In genomic region chr5:177425196-177425800, GRCh38 we compare ENCODE assay signal across 7 cellular contexts. TPM values are rescaled to one million over a fixed set of nuclear protein-coding genes. Genes with fewer than 3 reads are reported as not detected.
DNase-seq lines count a peak whose midpoint lies in the region; FAIRE-seq and TF ChIP-seq lines count a peak whose summit lies in the region.

No MANE protein-coding gene starts in this region.

- H3K27me3 Mint-ChIP-seq in HFFc6 (ENCODE audit: insufficient read depth) = peaks cover 4% of the 10 kb centered on the region
- no peaks in the 10 kb centered on the region for H3K27me3 Mint-ChIP-seq in activated CD4-positive, alpha-beta memory T cell treated with anti-CD3 and anti-CD28 coated beads for 36 hours

- H3K27ac ChIP-seq in hepatocyte = peak overlapping the region; percentile 90
- H3K27ac ChIP-seq in small intestine (ENCODE audit: low read depth in 1 of 2, low read length in 1 of 2) = peak overlapping the region; percentile 88 to 100

- 46% methylated on average over 13 of the region's 13 CpGs for WGBS in hepatocyte (ENCODE audit: low lambda C conversion rate, missing lambda C conversion rate)
- 33 to 36% (median 35%) methylated on average over 13 of the region's 13 CpGs for WGBS in small intestine, 3 donors

- peak overlapping the region; percentile 73 for H3K4me2 ChIP-seq in hepatocyte

- H3K36me3 ChIP-seq in hepatocyte (replicated peaks; ENCODE audit: insufficient read depth, low read depth) (no peaks in the 10 kb centered on the region), small intestine (ENCODE audit: control insufficient read depth in 2 of 2, insufficient read depth in 2 of 2, low read length in 2 of 2) (no peaks in the 10 kb centered on the region)

- FAIRE-seq in small intestine (lab: Jason Lieb, UNC) = no peak

- no peak for TF ChIP-seq CTCF in HFFc6 (IDR thresholded peaks at IDR 0.05)
- TF ChIP-seq CTCF in hepatocyte (IDR thresholded peaks at IDR 0.05; ENCODE audit: poor library complexity) = no peak

- peaks cover 4% of the 10 kb centered on the region for H4K20me1 ChIP-seq in hepatocyte (ENCODE audit: insufficient read depth, poor library complexity, severe bottlenecking)

- intact Hi-C loops in activated CD4-positive, alpha-beta memory T cell treated with anti-CD3 and anti-CD28 coated beads for 36 hours (cut with micrococcal nuclease) = no loop called here

- H3K36me3 Mint-ChIP-seq in HFFc6 (ENCODE audit: low read depth) = no peaks in the 10 kb centered on the region
- peaks cover 25% of the 10 kb centered on the region for H3K36me3 Mint-ChIP-seq in activated CD4-positive, alpha-beta memory T cell treated with anti-CD3 and anti-CD28 coated beads for 36 hours

- peak overlapping the region; percentile 94 for H3K27ac Mint-ChIP-seq in HFFc6
- peak overlapping the region; percentile 94 for H3K27ac Mint-ChIP-seq in activated CD4-positive, alpha-beta memory T cell treated with anti-CD3 and anti-CD28 coated beads for 36 hours

- H3K27me3 ChIP-seq in hepatocyte = no peaks in the 10 kb centered on the region
- no peaks in the 10 kb centered on the region for H3K27me3 ChIP-seq in small intestine (ENCODE audit: control insufficient read depth in 2 of 2, insufficient read depth in 2 of 2, low read length in 2 of 2)

- no peaks in the 10 kb centered on the region for H3K9me3 Mint-ChIP-seq in HFFc6
- no peaks in the 10 kb centered on the region for H3K9me3 Mint-ChIP-seq in activated CD4-positive, alpha-beta memory T cell treated with anti-CD3 and anti-CD28 coated beads for 36 hours

- peaks cover 29% of the 10 kb centered on the region for H3K79me2 ChIP-seq in hepatocyte

- CTCF ChIA-PET in activated CD4-positive, alpha-beta memory T cell treated with anti-CD3 and anti-CD28 coated beads for 36 hours (lab: Charles Lee) = interaction anchor here (1.2 to 15.3 kb wide), 7 partner anchors 11 to 116 kb away, joined by 3 to 220 read pairs (median 22); partner anchors contain the start of genes PFN3 and PRR7

- no peaks in the 10 kb centered on the region for H3K9me2 ChIP-seq in hepatocyte (replicated peaks; ENCODE audit: insufficient read depth)

- peaks cover 33% of the 10 kb centered on the region for H3K4me1 Mint-ChIP-seq in HFFc6 (ENCODE audit: low read depth)
- H3K4me1 Mint-ChIP-seq in activated CD4-positive, alpha-beta memory T cell treated with anti-CD3 and anti-CD28 coated beads for 36 hours (ENCODE audit: low read depth) = peaks cover 29% of the 10 kb centered on the region

- H3K4me3 ChIP-seq in hepatocyte = peak overlapping the region; percentile 12
- peak overlapping the region in 1 of 2 donors; percentile 25 for H3K4me3 ChIP-seq in small intestine (ENCODE audit: low read depth in 1 of 2, low read length in 2 of 2)

- H3K4me1 ChIP-seq in hepatocyte (ENCODE audit: insufficient read depth) = peaks cover 9% of the 10 kb centered on the region
- H3K4me1 ChIP-seq in small intestine (ENCODE audit: control insufficient read depth in 2 of 2, insufficient read depth in 1 of 2, low read depth in 1 of 2, low read length in 1 of 2) = peaks cover 0 to 13% of the 10 kb centered on the region in 2 donors

- H3K9me3 ChIP-seq in hepatocyte (ENCODE audit: low read depth) (no peaks in the 10 kb centered on the region), small intestine (ENCODE audit: control insufficient read depth, low read depth) (no peaks in the 10 kb centered on the region)

- POLR2A ChIA-PET in activated CD4-positive, alpha-beta memory T cell treated with anti-CD3 and anti-CD28 coated beads for 36 hours (lab: Charles Lee) = interaction anchor here (1.1 to 10.6 kb wide), 7 partner anchors 12 to 113 kb away, joined by 3 to 319 read pairs (median 12); partner anchors contain the start of genes MXD3 and PRR7

- no peak for DNase-seq in HFFc6
- DNase-seq in activated CD4-positive, alpha-beta memory T cell treated with anti-CD3 and anti-CD28 coated beads for 36 hours = no peak
- DNase-seq in hepatocyte (ENCODE audit: low spot score) = no peak
- no peak for DNase-seq in small intestine
- DNase-seq in Ammon's horn (ENCODE audit: low spot score) = no peak
- DNase-seq in NOMO-1 (lab: John Stamatoyannopoulos, UW; ENCODE audit: unreplicated experiment in 2 of 2) = no peak
- no peak for DNase-seq in NCI-H524 treated with DMSO at 0.1 percent for 48 hours (lab: John Stamatoyannopoulos, UW)

- peak overlapping the region; percentile 88 for H3K4me3 Mint-ChIP-seq in HFFc6
- H3K4me3 Mint-ChIP-seq in activated CD4-positive, alpha-beta memory T cell treated with anti-CD3 and anti-CD28 coated beads for 36 hours = peak overlapping the region; percentile 87

- H2AFZ ChIP-seq in hepatocyte = peak overlapping the region; percentile 25

RNA-seq across cellular contexts. Expression of gene GRK6, which starts 1.2 kb away (rescaled TPM):
- total RNA-seq in HFFc6 (2021; fragmentation: NEBNext Ultra II Directional; extraction: Animal tissue kit (Norgen Biotek cat#: 25700)) = 10 to 100 TPM; 25.8 to 30.7 (median 28.0) TPM
- total RNA-seq in activated CD4-positive, alpha-beta memory T cell treated with anti-CD3 and anti-CD28 coated beads for 36 hours = 100 to 1,000 TPM; 177 to 178 TPM
- 29.3 and 31.6 TPM in 2 replicates for total RNA-seq in hepatocyte
- polyA plus RNA-seq in hepatocyte (27.3 and 31.1 TPM in 2 replicates), small intestine (10 to 100 TPM; 20.4 to 29.5 (median 28.5) TPM)

RNA-seq across cellular contexts. Expression of gene F12, which starts 15.9 kb away (rescaled TPM):
- 1 to 10 TPM in 1 of 6 experiments, under 1 TPM in 5; 0.63 to 1.2 (median 0.87) TPM for total RNA-seq in HFFc6 (2021; fragmentation: NEBNext Ultra II Directional; extraction: Animal tissue kit (Norgen Biotek cat#: 25700))
- total RNA-seq in activated CD4-positive, alpha-beta memory T cell treated with anti-CD3 and anti-CD28 coated beads for 36 hours = 1 to 10 TPM; 5.1 to 5.9 TPM
- 16.5 and 18.2 TPM in 2 replicates for total RNA-seq in hepatocyte
- 46.6 and 49.8 TPM in 2 replicates for polyA plus RNA-seq in hepatocyte
- 10 to 100 TPM; 17.0 to 22.4 (median 20.3) TPM for polyA plus RNA-seq in small intestine

RNA-seq across cellular contexts. Expression of gene PRR7, which starts 21.3 kb away (rescaled TPM):
- total RNA-seq in HFFc6 (2021; fragmentation: NEBNext Ultra II Directional; extraction: Animal tissue kit (Norgen Biotek cat#: 25700)) = 10 to 100 TPM in 4 of 6 experiments, 1 to 10 TPM in 2; 8.9 to 16.9 (median 10.4) TPM
- total RNA-seq in activated CD4-positive, alpha-beta memory T cell treated with anti-CD3 and anti-CD28 coated beads for 36 hours = 10 to 100 TPM; 13.3 to 13.6 TPM
- 4.8 TPM in 2 replicates for total RNA-seq in hepatocyte
- 11.7 and 14.3 TPM in 2 replicates for polyA plus RNA-seq in hepatocyte
- 1 to 10 TPM; 1.1 to 3.7 (median 3.0) TPM for polyA plus RNA-seq in small intestine

RNA-seq across cellular contexts. Expression of gene PFN3, which starts 24.8 kb away (rescaled TPM):
- not detected for total RNA-seq in HFFc6 (2021; fragmentation: NEBNext Ultra II Directional; extraction: Animal tissue kit (Norgen Biotek cat#: 25700))
- not detected for total RNA-seq in activated CD4-positive, alpha-beta memory T cell treated with anti-CD3 and anti-CD28 coated beads for 36 hours
- total RNA-seq in hepatocyte = not detected in 2 replicates
- polyA plus RNA-seq in hepatocyte (not detected in 2 replicates), small intestine (not detected)

RNA-seq across cellular contexts. Expression of gene SLC34A1, which starts 41.1 kb away (rescaled TPM):
- total RNA-seq in HFFc6 (2021; fragmentation: NEBNext Ultra II Directional; extraction: Animal tissue kit (Norgen Biotek cat#: 25700)) = not detected
- total RNA-seq in activated CD4-positive, alpha-beta memory T cell treated with anti-CD3 and anti-CD28 coated beads for 36 hours = under 1 TPM in 1 of 2 experiments, not detected in 1; 0.15 TPM
- 0.12 TPM in 1 of 2 replicates, not detected in the other for total RNA-seq in hepatocyte
- polyA plus RNA-seq in hepatocyte = 0.33 TPM in 1 of 2 replicates, not detected in the other
- polyA plus RNA-seq in small intestine = under 1 TPM in 1 of 3 donors, not detected in 2; 0.01 TPM
